Comparison of ENCODE assay signal across 13 cellular contexts in genomic region chr20:44236840-44237239, GRCh38. TPM values are rescaled to one million over a fixed set of nuclear protein-coding genes. Genes with fewer than 3 reads are reported as not detected.
"Had no signal": no experiment of that assay in that cellular context is flagged by ENCODE, and none has a peak within 500 bp of the region (broad histone marks: within the 10 kb centered on the region; RNA-seq: fewer than 3 reads in every experiment).

No MANE protein-coding gene starts in this region.

RNA-seq across cellular contexts. Expression of gene GDAP1L1, which starts 10.3 kb away (rescaled TPM):
- total RNA-seq: activated naive CD4-positive, alpha-beta T cell treated with anti-CD3 and anti-CD28 coated beads, Interleukin-2, amount 50 U/mL, for 72 hours; activated naive CD8-positive, alpha-beta T cell treated with anti-CD3 and anti-CD28 coated beads, Interleukin-2, amount 10 ng/mL, durations not matched to agents 7 days and 5 days; activated T-cell treated with anti-CD3 and anti-CD28 coated beads, Interleukin-2, amount 50 U/mL, for 4 hours; activated T-helper 17 cell treated with anti-CD3 and anti-CD28 coated beads, Interleukin-2, amount 50 U/mL, for 72 hours; activated T-helper 2 cell treated with anti-CD3 and anti-CD28 coated beads, Interferon-gamma antibody, Interleukin-2, Interleukin-4, amounts not matched to agents 10 μg/mL and 5 μg/mL and 100 μg/mL, durations not matched to agents 14 hours and 24 hours and 36 hours; aorta; ascending aorta; body of pancreas; breast epithelium; bronchial epithelial cell; chondrocyte had no signal
- polyA plus RNA-seq: aorta had no signal

RNA-seq across cellular contexts. Expression of gene JPH2, which starts 49.9 kb away (rescaled TPM):
- total RNA-seq: activated naive CD4-positive, alpha-beta T cell treated with anti-CD3 and anti-CD28 coated beads for 36 hours; activated T-cell treated with anti-CD3 and anti-CD28 coated beads, Interleukin-2, amount 50 U/mL, for 4 hours; activated T-helper 1 cell treated with anti-CD3 and anti-CD28 coated beads, Interleukin-12 subunit alpha, Interleukin-12 subunit beta, Interleukin-2, Interleukin-4 antibody, amounts not matched to agents 30 ng/mL and 10 ng/mL and 1 ng/mL, durations not matched to agents 14 hours and 24 hours and 36 hours; activated T-helper 2 cell treated with anti-CD3 and anti-CD28 coated beads, Interferon-gamma antibody, Interleukin-2, Interleukin-4, amounts not matched to agents 10 μg/mL and 5 μg/mL and 100 μg/mL, durations not matched to agents 14 hours and 24 hours and 36 hours had no signal
